8 cellular contexts compared by ENCODE assay signal in the genomic region with DNA sequence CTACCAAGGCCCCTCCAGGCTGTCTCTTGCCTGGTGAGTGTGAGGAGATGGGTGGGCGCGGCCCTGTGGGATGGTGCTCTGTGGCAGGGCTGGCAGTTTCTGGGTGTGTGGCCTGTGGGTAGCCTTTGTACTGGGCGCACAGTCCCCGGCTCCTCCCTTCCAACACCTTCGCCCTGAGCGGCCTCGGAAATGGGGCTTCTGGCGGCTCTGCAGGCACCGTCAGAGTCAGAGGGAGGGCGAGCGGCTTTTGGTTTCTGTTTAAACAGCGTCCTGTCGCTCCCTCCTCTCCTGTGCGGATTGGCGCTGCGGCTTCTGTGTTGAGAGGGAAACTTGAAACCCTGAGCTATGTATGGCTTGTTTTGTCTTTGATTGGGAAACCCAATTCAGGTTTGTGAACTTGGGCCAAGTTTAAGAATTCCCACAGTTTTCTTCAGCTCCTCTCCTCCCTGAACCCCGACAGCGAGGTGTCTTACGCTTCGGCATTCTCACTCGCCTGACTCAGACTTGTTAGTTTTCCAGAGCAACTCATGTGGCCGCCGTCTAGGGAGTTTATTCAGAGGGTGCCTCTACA. TPM values are rescaled to one million over a fixed set of nuclear protein-coding genes. Genes with fewer than 3 reads are reported as not detected.
DNase-seq lines count a peak whose midpoint lies in the region; ATAC-seq lines count a peak whose summit lies in the region.

No MANE protein-coding gene starts in this region.

- no peaks in the 10 kb centered on the region for H3K27me3 ChIP-seq in MG63

- peaks cover 10% of the 10 kb centered on the region for H3K36me3 ChIP-seq in MG63

- no peaks in the 10 kb centered on the region for H3K9me3 ChIP-seq in MG63

- peak overlapping the region; percentile 40 for H3K4me3 ChIP-seq in MG63

- DNase-seq in MG63 (peak; percentile 82), glomerular visceral epithelial cell (ENCODE audit: extremely low spot score) (peak; percentile 23), SKM-1 treated with dmso at 0.1 percent for 144 hours (lab: John Stamatoyannopoulos, UW; ENCODE audit: unreplicated experiment) (no peak), NCI-H1694 treated with DMSO at 0.1 percent for 48 hours (lab: John Stamatoyannopoulos, UW) (no peak)
- DNase-seq in activated T-helper 9 cell treated with anti-CD3 and anti-CD28 coated beads, Interleukin-2, amount 50 U/mL, for 16 hours (ENCODE audit: low read depth), result peak; percentile 21
- DNase-seq in stimulated activated CD8-positive, alpha-beta memory T cell treated with anti-CD3 and anti-CD28 coated beads, Interleukin-12 subunit alpha, Interleukin-12 subunit beta, amount 100 ng/mL, for 1 hour (ENCODE audit: low read depth), result peak; percentile 25

- ATAC-seq in HG03342 (IDR thresholded peaks at IDR 0.05; ENCODE audit: unreplicated experiment) (no peak), GM19455 (IDR thresholded peaks at IDR 0.05; ENCODE audit: unreplicated experiment) (no peak)

RNA-seq across cellular contexts. Expression of a gene that starts 8.3 kb away (rescaled TPM):
- not detected in 2 replicates for total RNA-seq in MG63 (2014; rRNA removed; shearing (Covaris generic); ENCODE audit: low replicate concordance)

Comparison
In these comparisons a context has a peak if more than half of its experiments do, and no peak if none do; other contexts are left out.
1. DNase-seq: peak in MG63 (single experiment), activated T-helper 9 cell treated with anti-CD3 and anti-CD28 coated beads, Interleukin-2, amount 50 U/mL, for 16 hours (single experiment), glomerular visceral epithelial cell (single experiment) and stimulated activated CD8-positive, alpha-beta memory T cell treated with anti-CD3 and anti-CD28 coated beads, Interleukin-12 subunit alpha, Interleukin-12 subunit beta, amount 100 ng/mL, for 1 hour (single experiment); none in SKM-1 treated with dmso at 0.1 percent for 144 hours (single experiment) and NCI-H1694 treated with DMSO at 0.1 percent for 48 hours (single experiment).